Comparison of ENCODE assay signal across 18 cellular contexts in the genomic region with DNA sequence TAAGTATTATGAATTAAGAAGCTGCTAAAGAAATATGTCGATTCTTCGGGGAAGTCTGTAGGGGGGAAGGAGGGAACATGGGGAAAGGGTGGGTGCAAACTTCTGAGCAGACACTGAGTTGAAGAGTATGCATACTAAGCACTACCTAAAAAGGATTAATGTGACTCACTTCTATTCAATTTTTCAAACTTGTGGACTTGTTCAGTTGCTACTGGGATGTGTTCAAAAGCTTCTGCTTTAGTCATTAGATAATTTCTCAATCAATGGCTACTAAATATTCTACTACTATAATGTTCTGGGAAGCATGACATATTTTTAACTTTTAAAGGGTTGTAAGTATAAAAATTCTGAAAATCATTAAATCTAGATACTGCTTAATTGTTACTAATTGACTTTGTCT.
DNase-seq lines count a peak whose midpoint lies in the region; ATAC-seq, FAIRE-seq and TF ChIP-seq lines count a peak whose summit lies in the region.
"Had no signal": no experiment of that assay in that cellular context is flagged by ENCODE, and none has a peak within 500 bp of the region (broad histone marks: within the 10 kb centered on the region; RNA-seq: fewer than 3 reads in every experiment).

No MANE protein-coding gene starts in this region.

- H2BK15ac ChIP-seq in H1 (ENCODE audit: low read length), result no peak overlapping the region

- H3K79me1 ChIP-seq in H1 (ENCODE audit: low read depth, low read length), result no peaks in the 10 kb centered on the region

- H3K9me3 ChIP-seq in H1 (ENCODE audit: insufficient read depth in 2 of 2, low read depth in 1 of 2, low read length in 1 of 2), result no peaks in the 10 kb centered on the region

- no peak for TF ChIP-seq EP300 in H1 (IDR thresholded peaks at IDR 0.05; ENCODE audit: borderline replicate concordance in 1 of 2, low read depth in 2 of 2, low read length in 2 of 2)

- H3K79me2 ChIP-seq in H1 (ENCODE audit: control insufficient read depth in 1 of 2, insufficient read depth in 2 of 2, low read length in 2 of 2), result no peaks in the 10 kb centered on the region

- no peak overlapping the region for H4K5ac ChIP-seq in H1 (ENCODE audit: insufficient read length, low read depth, low read length)

- H2AK5ac ChIP-seq in H1 (ENCODE audit: low read depth, low read length), result no peak overlapping the region

- H4K91ac ChIP-seq in H1 (replicated peaks; ENCODE audit: insufficient read length, low read length), result no peak overlapping the region

- DNase-seq in HCEC 1CT (peak; percentile 37), H1 (ENCODE audit: low read depth in 1 of 2, low spot score in 2 of 2) (no peak), NCI-H2227 (lab: John Stamatoyannopoulos, UW; ENCODE audit: unreplicated experiment) (no peak), SKM-1 (lab: John Stamatoyannopoulos, UW; ENCODE audit: unreplicated experiment) (no peak)
- DNase-seq: C1 segment of cervical spinal cord; Calu3; CD4-positive, alpha-beta memory T cell; COR-L47; DMS53; DMS79 treated with DMSO at 0.1 percent for 48 hours; GF-D8; H9; HFFc6 had no signal

- POLR2A ChIA-PET in H1 (lab: Charles Lee; ENCODE audit: partially characterized antibody), result interaction anchor here (0.6 to 1.2 kb wide), 2 partner anchors 110 to 665 kb away, joined by 3 read pairs; no protein-coding TSS in a partner anchor

- H3K56ac ChIP-seq in H1 (replicated peaks; ENCODE audit: insufficient read length, low read depth, low read length), result no peak overlapping the region

- no peak overlapping the region for H4K8ac ChIP-seq in H1 (ENCODE audit: extremely low read depth, insufficient read depth, low read length)

- no peaks in the 10 kb centered on the region for H4K20me1 ChIP-seq in H1 (replicated peaks in 1 of 2; ENCODE audit: control insufficient read depth in 1 of 2, insufficient read depth in 2 of 2, low read length in 2 of 2)

- no peak overlapping the region for H2BK120ac ChIP-seq in H1 (replicated peaks; ENCODE audit: low read depth, low read length)

- no peak overlapping the region for H3K4ac ChIP-seq in H1 (replicated peaks; ENCODE audit: insufficient read length, low read depth, low read length)

- H2BK5ac ChIP-seq in H1 (ENCODE audit: low read depth, low read length), result no peak overlapping the region

- no peak for TF ChIP-seq CTCF in H1 (IDR thresholded peaks at IDR 0.05; ENCODE audit: control extremely low read depth in 1 of 3, insufficient read depth in 1 of 3, low read depth in 1 of 3, low read length in 3 of 3)

- FAIRE-seq in H1 (lab: Jason Lieb, UNC), result no peak
- FAIRE-seq: GM12891, GM18507 had no signal

- H3K18ac ChIP-seq in H1 (ENCODE audit: extremely low read depth, low read length), result no peak overlapping the region; the same call in 1 of the 2 replicates

- TF ChIP-seq RAD21 in H1 (IDR thresholded peaks at IDR 0.05 in 1 of 2, conservative IDR thresholded peaks at IDR 0.05 in 1 of 2; ENCODE audit: low read depth in 2 of 2, low read length in 2 of 2), result no peak

- CTCF ChIA-PET in H1 (lab: Charles Lee; ENCODE audit: partially characterized antibody), result interaction anchor here (0.9 to 2.5 kb wide), 2 partner anchors 18 to 117 kb away, joined by 3 to 8 read pairs; no protein-coding TSS in a partner anchor

- H3K36me3 ChIP-seq in H1 (ENCODE audit: control insufficient read depth in 2 of 4, insufficient read depth in 4 of 4, low read length in 3 of 4), result no peaks in the 10 kb centered on the region

- peak; percentile 41 for ATAC-seq in esophagus mucosa
- ATAC-seq in HG02678 (IDR thresholded peaks at IDR 0.05; ENCODE audit: unreplicated experiment), result no peak
- no peak for ATAC-seq in HG03045 (IDR thresholded peaks at IDR 0.05; ENCODE audit: unreplicated experiment)

- no peak overlapping the region for H2BK12ac ChIP-seq in H1 (ENCODE audit: low read depth, low read length)

- peaks cover 2 to 14% (median 9%) of the 10 kb centered on the region in 4 experiments; a peak in 4 of 7 replicates for H3K4me1 ChIP-seq in H1 (replicated peaks in 1 of 4; ENCODE audit: control insufficient read depth in 3 of 4, insufficient read depth in 4 of 4, low read length in 3 of 4)

- no peak overlapping the region for H3K27ac ChIP-seq in H1 (ENCODE audit: low read depth, low read length)

- no peak overlapping the region for H3K4me3 ChIP-seq in H1 (ENCODE audit: extremely low read depth in 1 of 4, insufficient read depth in 2 of 4, low read depth in 3 of 4, low read length in 4 of 4)

- WGBS in H1 (ENCODE audit: extremely low coverage in 1 of 2, insufficient coverage in 1 of 2, insufficient read length in 1 of 2, insufficient replicate concordance in 2 of 2, low coverage in 1 of 2, low lambda C conversion rate in 2 of 2, missing lambda C conversion rate in 1 of 2), 2 experiments, result 91% methylated on average over 2 of the region's 2 CpGs; no CpG with 5 or more reads in 1 of the 2 experiments

- H3K14ac ChIP-seq in H1 (ENCODE audit: insufficient read length), result no peak overlapping the region

- no peaks in the 10 kb centered on the region for H3K27me3 ChIP-seq in H1 (replicated peaks in 1 of 4; ENCODE audit: control insufficient read depth in 3 of 4, extremely low read depth in 1 of 4, insufficient read depth in 3 of 4, low read length in 3 of 4)

- TF ChIP-seq POLR2A in H1 (IDR thresholded peaks at IDR 0.05; ENCODE audit: control extremely low read depth in 1 of 2, low read depth in 2 of 2, low read length in 2 of 2), result no peak

- peak overlapping the region; percentile 73; the same call in 1 of the 2 replicates for H2AFZ ChIP-seq in H1 (ENCODE audit: low read length)

- H2BK20ac ChIP-seq in H1 (ENCODE audit: low read length), result no peak overlapping the region

- no peaks in the 10 kb centered on the region for H3K23me2 ChIP-seq in H1 (ENCODE audit: low read depth, low read length)

- H3K9ac ChIP-seq in H1 (replicated peaks in 1 of 4; ENCODE audit: extremely low read depth in 1 of 4, low read depth in 3 of 4, low read length in 3 of 4), result no peak overlapping the region

- no peak overlapping the region for H3K23ac ChIP-seq in H1 (ENCODE audit: insufficient read length)

- no peak overlapping the region for H3K4me2 ChIP-seq in H1 (ENCODE audit: insufficient read depth in 1 of 2, low read depth in 2 of 2, low read length in 2 of 2)

TF ChIP-seq in H1, 55 proteins besides CTCF, POLR2A, EP300 and RAD21:
- TF ChIP-seq ASH2L (IDR thresholded peaks at IDR 0.05; ENCODE audit: low read length), result no peak
- TF ChIP-seq TBP (IDR thresholded peaks at IDR 0.05; ENCODE audit: low read depth, low read length), result no peak
- TF ChIP-seq SP4 (IDR thresholded peaks at IDR 0.05; ENCODE audit: low read length), result no peak
- no peak for TF ChIP-seq BACH1 (IDR thresholded peaks at IDR 0.05; ENCODE audit: low read length)
- TF ChIP-seq RXRA (IDR thresholded peaks at IDR 0.05; ENCODE audit: insufficient read depth, low read depth, low read length), result no peak
- TF ChIP-seq CBX8 (IDR thresholded peaks at IDR 0.05; ENCODE audit: borderline replicate concordance, low read depth, low read length), result no peak
- TF ChIP-seq YY1 (IDR thresholded peaks at IDR 0.05; ENCODE audit: low read depth, low read length), result no peak
- TF ChIP-seq MAFK (IDR thresholded peaks at IDR 0.05; ENCODE audit: low read depth, low read length), result no peak
- no peak for TF ChIP-seq SIX5 (IDR thresholded peaks at IDR 0.05; ENCODE audit: low read depth, low read length)
- TF ChIP-seq GTF2F1 (IDR thresholded peaks at IDR 0.05; ENCODE audit: borderline replicate concordance, low read depth, low read length), result no peak
